Comparison of ENCODE assay signal across 9 cellular contexts in genomic region chr1:180228648-180229482, GRCh38. TPM values are rescaled to one million over a fixed set of nuclear protein-coding genes. Genes with fewer than 3 reads are reported as not detected.
DNase-seq lines count a peak whose midpoint lies in the region; ATAC-seq and TF ChIP-seq lines count a peak whose summit lies in the region.
"Had no signal": no experiment of that assay in that cellular context is flagged by ENCODE, and none has a peak within 500 bp of the region (broad histone marks: within the 10 kb centered on the region; RNA-seq: fewer than 3 reads in every experiment).

No MANE protein-coding gene starts in this region.

- H3K36me3 ChIP-seq in GM06990 (ENCODE audit: control insufficient read depth, insufficient read depth, low read length) (no peaks in the 10 kb centered on the region), spleen (no peaks in the 10 kb centered on the region)

- no peak overlapping the region for H3K27ac Mint-ChIP-seq in activated T-helper 1 cell treated with anti-CD3 and anti-CD28 coated beads, Interleukin-12 subunit alpha, Interleukin-12 subunit beta, Interleukin-2, Interleukin-4 antibody, amounts not matched to agents 30 ng/mL and 10 ng/mL and 1 ng/mL, durations not matched to agents 14 hours and 24 hours and 36 hours

- H3K27me3 Mint-ChIP-seq in activated T-helper 1 cell treated with anti-CD3 and anti-CD28 coated beads, Interleukin-12 subunit alpha, Interleukin-12 subunit beta, Interleukin-2, Interleukin-4 antibody, amounts not matched to agents 30 ng/mL and 10 ng/mL and 1 ng/mL, durations not matched to agents 14 hours and 24 hours and 36 hours (ENCODE audit: insufficient read depth) = peaks cover 66% of the 10 kb centered on the region

- WGBS in spleen, 5 donors = 4 to 8% (median 6%) methylated on average over 39 to 57 of the region's 57 CpGs

- H3K4me1 ChIP-seq in spleen = peaks cover 31 to 57% (median 50%) of the 10 kb centered on the region in 6 donors

- H3K4me3 ChIP-seq in GM06990 (replicated peaks; ENCODE audit: low read depth, low read length) (peak overlapping the region; percentile 65), iPS-11a (ENCODE audit: low read depth, low read length) (peak overlapping the region; percentile 53), spleen (peak overlapping the region; percentile 18 to 84 (median 70))

- H3K27me3 ChIP-seq in GM06990 (replicated peaks; ENCODE audit: control insufficient read depth, insufficient read depth, low read length) (peaks cover 2% of the 10 kb centered on the region), spleen (replicated peaks in 1 of 7) (peaks cover 9 to 100% (median 86%) of the 10 kb centered on the region in 7 donors)

- peaks cover 17% of the 10 kb centered on the region for H3K4me1 Mint-ChIP-seq in activated T-helper 1 cell treated with anti-CD3 and anti-CD28 coated beads, Interleukin-12 subunit alpha, Interleukin-12 subunit beta, Interleukin-2, Interleukin-4 antibody, amounts not matched to agents 30 ng/mL and 10 ng/mL and 1 ng/mL, durations not matched to agents 14 hours and 24 hours and 36 hours (ENCODE audit: low read depth)

- no peaks in the 10 kb centered on the region for H3K9me3 Mint-ChIP-seq in activated T-helper 1 cell treated with anti-CD3 and anti-CD28 coated beads, Interleukin-12 subunit alpha, Interleukin-12 subunit beta, Interleukin-2, Interleukin-4 antibody, amounts not matched to agents 30 ng/mL and 10 ng/mL and 1 ng/mL, durations not matched to agents 14 hours and 24 hours and 36 hours

- intact Hi-C loops in activated T-helper 1 cell treated with anti-CD3 and anti-CD28 coated beads, Interleukin-12 subunit alpha, Interleukin-12 subunit beta, Interleukin-2, Interleukin-4 antibody, amounts not matched to agents 30 ng/mL and 10 ng/mL and 1 ng/mL, durations not matched to agents 14 hours and 24 hours and 36 hours (cut with micrococcal nuclease) = loop anchor here (1.0 kb wide), 1 partner anchor 7 kb away; no protein-coding TSS in a partner anchor
- intact Hi-C loops in spleen (cut with DNase I; ENCODE audit: low total_unique reads) = no loop called here

- peaks cover 1% of the 10 kb centered on the region for H3K36me3 Mint-ChIP-seq in activated T-helper 1 cell treated with anti-CD3 and anti-CD28 coated beads, Interleukin-12 subunit alpha, Interleukin-12 subunit beta, Interleukin-2, Interleukin-4 antibody, amounts not matched to agents 30 ng/mL and 10 ng/mL and 1 ng/mL, durations not matched to agents 14 hours and 24 hours and 36 hours (ENCODE audit: low read depth)

- no peak for TF ChIP-seq POLR2A in spleen (IDR thresholded peaks at IDR 0.05)
- TF ChIP-seq POLR2A in GM18505 (IDR thresholded peaks at IDR 0.05; ENCODE audit: borderline replicate concordance, extremely low read depth, insufficient read depth, insufficient read length) = no peak

- ATAC-seq in HG03103 (IDR thresholded peaks at IDR 0.05; ENCODE audit: low read depth, unreplicated experiment) = peak; percentile 23
- ATAC-seq in GM18505 (IDR thresholded peaks at IDR 0.05; ENCODE audit: unreplicated experiment) = no peak
- no peak for ATAC-seq in GM21825 (IDR thresholded peaks at IDR 0.05; ENCODE audit: unreplicated experiment)

- H3K4me3 Mint-ChIP-seq in activated T-helper 1 cell treated with anti-CD3 and anti-CD28 coated beads, Interleukin-12 subunit alpha, Interleukin-12 subunit beta, Interleukin-2, Interleukin-4 antibody, amounts not matched to agents 30 ng/mL and 10 ng/mL and 1 ng/mL, durations not matched to agents 14 hours and 24 hours and 36 hours = peak overlapping the region; percentile 78

- no peak overlapping the region for H3K27ac ChIP-seq in spleen

- TF ChIP-seq CTCF in GM06990 (IDR thresholded peaks at IDR 0.05; ENCODE audit: insufficient read depth, low read length, poor library complexity, severe bottlenecking) (no peak), spleen (IDR thresholded peaks at IDR 0.05 in 8 of 11, conservative IDR thresholded peaks at IDR 0.05 in 3 of 11) (no peak)

- H3K9me3 ChIP-seq in spleen = no peaks in the 10 kb centered on the region

- peak; percentile 32 for DNase-seq in GM06990 (ENCODE audit: extremely low read depth, insufficient read length)
- no peak for DNase-seq in activated T-helper 1 cell treated with anti-CD3 and anti-CD28 coated beads, Interleukin-12 subunit alpha, Interleukin-12 subunit beta, Interleukin-2, Interleukin-4 antibody, amounts not matched to agents 30 ng/mL and 10 ng/mL and 1 ng/mL, durations not matched to agents 14 hours and 24 hours and 36 hours (ENCODE audit: low spot score)
- no peak for DNase-seq in spleen
- no peak for DNase-seq in amygdala (lab: John Stamatoyannopoulos, UW)

RNA-seq across cellular contexts. Expression of gene LHX4, which starts 1.2 kb away (rescaled TPM):
- not detected in 2 replicates for total RNA-seq in activated T-helper 1 cell treated with anti-CD3 and anti-CD28 coated beads, Interleukin-12 subunit alpha, Interleukin-12 subunit beta, Interleukin-2, Interleukin-4 antibody, amounts not matched to agents 30 ng/mL and 10 ng/mL and 1 ng/mL, durations not matched to agents 14 hours and 24 hours and 36 hours
- total RNA-seq in spleen = 1 to 10 TPM in 1 of 7 donors, under 1 TPM in 1, not detected in 5; 0.68 to 2.0 TPM
- under 1 TPM; 0.02 to 0.03 (median 0.02) TPM for polyA plus RNA-seq in spleen
- total RNA-seq: T-helper 2 cell treated with Interferon-gamma antibody and Interleukin-4, amounts not matched to agents 100 ng/mL and 5 ng/mL, for 36 hours had no signal
